In genomic region chr2:98505991-98506664, GRCh38 we compare ENCODE assay signal across 11 cellular contexts.
A peak's percentile ranks its signal among the peaks of the same experiment; 100 is the strongest.
DNase-seq lines count a peak whose midpoint lies in the region; ATAC-seq and TF ChIP-seq lines count a peak whose summit lies in the region.
"Had no signal": no experiment of that assay in that cellular context is flagged by ENCODE, and none has a peak within 500 bp of the region (broad histone marks: within the 10 kb centered on the region; RNA-seq: fewer than 3 reads in every experiment).

No MANE protein-coding gene starts in this region.

- ATAC-seq in activated T-cell treated with anti-CD3 and anti-CD28 coated beads, Interleukin-2, amount 50 U/mL, for 72 hours (replicated peaks in 1 of 2) = no peak
- no peak for ATAC-seq in memory B cell (ENCODE audit: low read depth)

- H3K4me3 ChIP-seq in tibial nerve = no peak overlapping the region

- 85 to 89% methylated on average over 6 of the region's 6 CpGs for WGBS in tibial nerve, 2 donors

- H3K27me3 ChIP-seq in tibial nerve = no peaks in the 10 kb centered on the region

- no peak for TF ChIP-seq EP300 in tibial nerve (IDR thresholded peaks at IDR 0.05)

- peaks cover 0 to 85% (median 57%) of the 10 kb centered on the region in 4 donors for H3K4me1 ChIP-seq in tibial nerve

- H3K36me3 Mint-ChIP-seq in activated T-cell treated with anti-CD3 and anti-CD28 coated beads, Interleukin-2, amount 50 U/mL, for 72 hours (ENCODE audit: insufficient read depth in 2 of 2) = no peaks in the 10 kb centered on the region
- peaks cover 27% of the 10 kb centered on the region for H3K36me3 Mint-ChIP-seq in activated T-helper 1 cell treated with anti-CD3 and anti-CD28 coated beads, Interleukin-12 subunit alpha, Interleukin-12 subunit beta, Interleukin-2, Interleukin-4 antibody, amounts not matched to agents 30 ng/mL and 10 ng/mL and 1 ng/mL, durations not matched to agents 14 hours and 24 hours and 36 hours (ENCODE audit: low read depth)
- H3K36me3 Mint-ChIP-seq in memory B cell = peaks cover 3% of the 10 kb centered on the region

- peak overlapping the region in 3 of 4 donors; percentile 30 to 95 (median 89) for H3K27ac ChIP-seq in tibial nerve

- peaks cover 87% of the 10 kb centered on the region for H3K4me1 Mint-ChIP-seq in activated T-cell treated with anti-CD3 and anti-CD28 coated beads, Interleukin-2, amount 50 U/mL, for 72 hours (ENCODE audit: low read depth)
- peaks cover 91% of the 10 kb centered on the region for H3K4me1 Mint-ChIP-seq in activated T-helper 1 cell treated with anti-CD3 and anti-CD28 coated beads, Interleukin-12 subunit alpha, Interleukin-12 subunit beta, Interleukin-2, Interleukin-4 antibody, amounts not matched to agents 30 ng/mL and 10 ng/mL and 1 ng/mL, durations not matched to agents 14 hours and 24 hours and 36 hours (ENCODE audit: low read depth)
- peaks cover 33% of the 10 kb centered on the region for H3K4me1 Mint-ChIP-seq in memory B cell

- no peak for TF ChIP-seq CTCF in tibial nerve (IDR thresholded peaks at IDR 0.05)

- TF ChIP-seq POLR2A in tibial nerve (IDR thresholded peaks at IDR 0.05) = no peak

- H3K27ac Mint-ChIP-seq in activated T-cell treated with anti-CD3 and anti-CD28 coated beads, Interleukin-2, amount 50 U/mL, for 72 hours = peak overlapping the region; percentile 70
- H3K27ac Mint-ChIP-seq in activated T-helper 1 cell treated with anti-CD3 and anti-CD28 coated beads, Interleukin-12 subunit alpha, Interleukin-12 subunit beta, Interleukin-2, Interleukin-4 antibody, amounts not matched to agents 30 ng/mL and 10 ng/mL and 1 ng/mL, durations not matched to agents 14 hours and 24 hours and 36 hours = peak overlapping the region; percentile 48
- H3K27ac Mint-ChIP-seq in memory B cell = peak overlapping the region; percentile 12

- no peaks in the 10 kb centered on the region for H3K9me3 Mint-ChIP-seq in activated T-cell treated with anti-CD3 and anti-CD28 coated beads, Interleukin-2, amount 50 U/mL, for 72 hours
- no peaks in the 10 kb centered on the region for H3K9me3 Mint-ChIP-seq in activated T-helper 1 cell treated with anti-CD3 and anti-CD28 coated beads, Interleukin-12 subunit alpha, Interleukin-12 subunit beta, Interleukin-2, Interleukin-4 antibody, amounts not matched to agents 30 ng/mL and 10 ng/mL and 1 ng/mL, durations not matched to agents 14 hours and 24 hours and 36 hours
- no peaks in the 10 kb centered on the region for H3K9me3 Mint-ChIP-seq in memory B cell

- H3K9me3 ChIP-seq in tibial nerve = no peaks in the 10 kb centered on the region

- H3K4me3 Mint-ChIP-seq in activated T-cell treated with anti-CD3 and anti-CD28 coated beads, Interleukin-2, amount 50 U/mL, for 72 hours = no peak overlapping the region
- H3K4me3 Mint-ChIP-seq in activated T-helper 1 cell treated with anti-CD3 and anti-CD28 coated beads, Interleukin-12 subunit alpha, Interleukin-12 subunit beta, Interleukin-2, Interleukin-4 antibody, amounts not matched to agents 30 ng/mL and 10 ng/mL and 1 ng/mL, durations not matched to agents 14 hours and 24 hours and 36 hours = peak overlapping the region; percentile 19
- no peak overlapping the region for H3K4me3 Mint-ChIP-seq in memory B cell

- intact Hi-C loops in activated T-helper 1 cell treated with anti-CD3 and anti-CD28 coated beads, Interleukin-12 subunit alpha, Interleukin-12 subunit beta, Interleukin-2, Interleukin-4 antibody, amounts not matched to agents 30 ng/mL and 10 ng/mL and 1 ng/mL, durations not matched to agents 14 hours and 24 hours and 36 hours (cut with micrococcal nuclease) = no loop called here

- no peaks in the 10 kb centered on the region for H3K27me3 Mint-ChIP-seq in activated T-cell treated with anti-CD3 and anti-CD28 coated beads, Interleukin-2, amount 50 U/mL, for 72 hours (ENCODE audit: low read depth)
- H3K27me3 Mint-ChIP-seq in activated T-helper 1 cell treated with anti-CD3 and anti-CD28 coated beads, Interleukin-12 subunit alpha, Interleukin-12 subunit beta, Interleukin-2, Interleukin-4 antibody, amounts not matched to agents 30 ng/mL and 10 ng/mL and 1 ng/mL, durations not matched to agents 14 hours and 24 hours and 36 hours (ENCODE audit: insufficient read depth) = no peaks in the 10 kb centered on the region
- H3K27me3 Mint-ChIP-seq in memory B cell = no peaks in the 10 kb centered on the region

- no peaks in the 10 kb centered on the region for H3K36me3 ChIP-seq in tibial nerve

- DNase-seq in activated T-cell treated with anti-CD3 and anti-CD28 coated beads, Interleukin-2, amount 50 U/mL, for 72 hours = no peak
- no peak for DNase-seq in activated T-cell treated with anti-CD3 and anti-CD28 coated beads, Interleukin-2, amount 50 U/mL, for 48 hours
- DNase-seq in activated T-helper 1 cell treated with anti-CD3 and anti-CD28 coated beads, Interleukin-12 subunit alpha, Interleukin-12 subunit beta, Interleukin-2, Interleukin-4 antibody, amounts not matched to agents 30 ng/mL and 10 ng/mL and 1 ng/mL, durations not matched to agents 14 hours and 24 hours and 36 hours (ENCODE audit: low spot score) = no peak
- no peak for DNase-seq in memory B cell (ENCODE audit: low spot score in 2 of 2)
- DNase-seq in tibial nerve (ENCODE audit: low spot score in 2 of 2) = no peak
- no peak for DNase-seq in SK-N-DZ (ENCODE audit: low spot score)
- no peak for DNase-seq in NCI-H748 (lab: John Stamatoyannopoulos, UW; ENCODE audit: unreplicated experiment)
- DNase-seq in NK-92 (lab: John Stamatoyannopoulos, UW; ENCODE audit: unreplicated experiment) = no peak
- DNase-seq: ACHN, hippocampal formation, T-helper 9 cell had no signal

Comparison
In these comparisons a context has a peak if more than half of its experiments do, and no peak if none do; other contexts are left out.
1. H3K27ac Mint-ChIP-seq: peak in every context shown above with its lines; median percentile 70 in activated T-cell treated with anti-CD3 and anti-CD28 coated beads, Interleukin-2, amount 50 U/mL, for 72 hours; 48 in activated T-helper 1 cell treated with anti-CD3 and anti-CD28 coated beads, Interleukin-12 subunit alpha, Interleukin-12 subunit beta, Interleukin-2, Interleukin-4 antibody, amounts not matched to agents 30 ng/mL and 10 ng/mL and 1 ng/mL, durations not matched to agents 14 hours and 24 hours and 36 hours; 12 in memory B cell.